ENCODE assay signal across 8 cellular contexts in genomic region chr12:51678086-51678724, GRCh38.
DNase-seq lines count a peak whose midpoint lies in the region; ATAC-seq and TF ChIP-seq lines count a peak whose summit lies in the region.

No MANE protein-coding gene starts in this region.

- TF ChIP-seq RAD21 in neural cell (conservative IDR thresholded peaks at IDR 0.05): peak; percentile 44

- H3K27me3 Mint-ChIP-seq in T-helper 2 cell treated with Interferon-gamma antibody and Interleukin-4, amounts not matched to agents 5 μg/mL and 100 μg/mL, for 36 hours (ENCODE audit: low read depth): peaks cover 29% of the 10 kb centered on the region

- no peak overlapping the region for H3K4me2 ChIP-seq in neural cell (ENCODE audit: low read length)

- no peak overlapping the region for H3K9ac ChIP-seq in neural cell (ENCODE audit: low read length)

- no peak for TF ChIP-seq EP300 in neural cell (conservative IDR thresholded peaks at IDR 0.05; ENCODE audit: poor library complexity, severe bottlenecking)

- H3K36me3 Mint-ChIP-seq in T-helper 2 cell treated with Interferon-gamma antibody and Interleukin-4, amounts not matched to agents 5 μg/mL and 100 μg/mL, for 36 hours (ENCODE audit: low read depth): no peaks in the 10 kb centered on the region

- peaks cover 3% of the 10 kb centered on the region for H3K4me1 Mint-ChIP-seq in T-helper 2 cell treated with Interferon-gamma antibody and Interleukin-4, amounts not matched to agents 5 μg/mL and 100 μg/mL, for 36 hours (ENCODE audit: low read depth)

- peaks cover under 1 to 3% (median 2%) of the 10 kb centered on the region in 3 donors for H3K4me1 ChIP-seq in esophagus squamous epithelium

- H3K9me3 ChIP-seq in esophagus squamous epithelium (no peaks in the 10 kb centered on the region), neural cell (ENCODE audit: low read length) (no peaks in the 10 kb centered on the region)

- ATAC-seq in Right ventricle myocardium inferior: peak; percentile 59

- no peaks in the 10 kb centered on the region for H3K9me3 Mint-ChIP-seq in T-helper 2 cell treated with Interferon-gamma antibody and Interleukin-4, amounts not matched to agents 5 μg/mL and 100 μg/mL, for 36 hours

- H4K20me1 ChIP-seq in neural cell (ENCODE audit: insufficient read depth): no peaks in the 10 kb centered on the region

- no peak overlapping the region for H3K4me3 Mint-ChIP-seq in T-helper 2 cell treated with Interferon-gamma antibody and Interleukin-4, amounts not matched to agents 5 μg/mL and 100 μg/mL, for 36 hours

- no peak overlapping the region for H3K27ac ChIP-seq in esophagus squamous epithelium
- no peak overlapping the region for H3K27ac ChIP-seq in neural cell (ENCODE audit: low read length)

- WGBS in esophagus squamous epithelium, 2 donors: 49 to 65% methylated on average over 5 of the region's 5 CpGs

- TF ChIP-seq POLR2A in NB4 (IDR thresholded peaks at IDR 0.05; ENCODE audit: extremely low read depth, insufficient read length): no peak
- no peak for TF ChIP-seq POLR2A in esophagus squamous epithelium (IDR thresholded peaks at IDR 0.05)

- no peak for DNase-seq in Right ventricle myocardium inferior (ENCODE audit: missing footprints)
- DNase-seq in cardiac septum (ENCODE audit: low spot score): no peak
- DNase-seq in NB4 (ENCODE audit: low read depth): peak; percentile 66
- DNase-seq in T follicular helper cell (ENCODE audit: low read depth): peak; percentile 3
- DNase-seq in esophagus squamous epithelium (lab: John Stamatoyannopoulos, UW): no peak
- DNase-seq in occipital lobe (lab: John Stamatoyannopoulos, UW): no peak
- DNase-seq in T-helper 2 cell treated with Interferon-gamma antibody and Interleukin-4, amounts not matched to agents 5 μg/mL and 100 μg/mL, for 36 hours (ENCODE audit: low spot score): no peak

- no peaks in the 10 kb centered on the region for H3F3A ChIP-seq in neural cell (ENCODE audit: insufficient read depth, low read length, poor library complexity, severe bottlenecking)

- H3K36me3 ChIP-seq in esophagus squamous epithelium: no peaks in the 10 kb centered on the region
- H3K36me3 ChIP-seq in neural cell (ENCODE audit: insufficient read depth, low read length): no peaks in the 10 kb centered on the region

- H3K27me3 ChIP-seq in esophagus squamous epithelium: peaks cover 0 to 6% (median 0%) of the 10 kb centered on the region in 4 donors
- no peaks in the 10 kb centered on the region for H3K27me3 ChIP-seq in neural cell (ENCODE audit: insufficient read depth, low read depth, low read length)

- no peak overlapping the region for H2AFZ ChIP-seq in neural cell (ENCODE audit: low read depth, low read length)

- intact Hi-C loops in Right ventricle myocardium inferior (cut with DNase I) (no loop called here), cardiac septum (cut with DNase I) (no loop called here), esophagus squamous epithelium (cut with DNase I) (no loop called here)

- no peaks in the 10 kb centered on the region for H3K9me2 ChIP-seq in neural cell (ENCODE audit: insufficient read depth, low read length)

- H3K27ac Mint-ChIP-seq in T-helper 2 cell treated with Interferon-gamma antibody and Interleukin-4, amounts not matched to agents 5 μg/mL and 100 μg/mL, for 36 hours: no peak overlapping the region

- H3K4me3 ChIP-seq in NB4 (ENCODE audit: low read depth, low read length) (no peak overlapping the region), esophagus squamous epithelium (no peak overlapping the region), neural cell (ENCODE audit: low read length) (no peak overlapping the region)

- H3K79me2 ChIP-seq in neural cell (replicated peaks; ENCODE audit: insufficient read depth, low read length): no peaks in the 10 kb centered on the region

- TF ChIP-seq CTCF in NB4 (IDR thresholded peaks at IDR 0.05; ENCODE audit: low read depth, low read length) (peak; percentile 91), esophagus squamous epithelium (IDR thresholded peaks at IDR 0.05) (peak in 5 of 6 experiments; percentile 27 to 56 (median 33)), neural cell (IDR thresholded peaks at IDR 0.05; ENCODE audit: poor library complexity, severe bottlenecking) (peak; percentile 57)

TF ChIP-seq in neural cell, 6 proteins besides CTCF, POLR2A, EP300 and RAD21:
- TF ChIP-seq TAF1 (IDR thresholded peaks at IDR 0.05; ENCODE audit: low read depth) (no peak), REST (IDR thresholded peaks at IDR 0.05; ENCODE audit: borderline replicate concordance) (no peak), POLR2AphosphoS5 (IDR thresholded peaks at IDR 0.05) (peak; percentile 35), SMC3 (conservative IDR thresholded peaks at IDR 0.05; ENCODE audit: poor library complexity) (peak; percentile 51), MXI1 (conservative IDR thresholded peaks at IDR 0.05; ENCODE audit: poor library complexity, severe bottlenecking) (no peak)
TF ChIP-seq in neural cell: peak in this region for 2.

Comparison
In these comparisons a context has a peak if more than half of its experiments do, and no peak if none do; other contexts are left out.
1. DNase-seq: peak in NB4 (single experiment) and T follicular helper cell (single experiment); none in Right ventricle myocardium inferior (single experiment), cardiac septum (single experiment), esophagus squamous epithelium (single experiment), occipital lobe (single experiment) and T-helper 2 cell treated with Interferon-gamma antibody and Interleukin-4, amounts not matched to agents 5 μg/mL and 100 μg/mL, for 36 hours (single experiment).
2. CTCF ChIP-seq: peak in every context shown above with its lines; median percentile 91 in NB4; 57 in neural cell; 33 in esophagus squamous epithelium.